Comparison of ENCODE assay signal across 11 cellular contexts in genomic region chr2:239814136-239814916, GRCh38.
DNase-seq lines count a peak whose midpoint lies in the region; ATAC-seq, FAIRE-seq and TF ChIP-seq lines count a peak whose summit lies in the region.
"Had no signal": no experiment of that assay in that cellular context is flagged by ENCODE, and none has a peak within 500 bp of the region (broad histone marks: within the 10 kb centered on the region; RNA-seq: fewer than 3 reads in every experiment).

No MANE protein-coding gene starts in this region.

- H3K9ac ChIP-seq in mammary epithelial cell (ENCODE audit: insufficient read depth, low read length), result no peak overlapping the region

- CTCF ChIA-PET in mammary epithelial cell (lab: Charles Lee; ENCODE audit: low non-redundant PET), result no interaction called here

- no peak for FAIRE-seq in GM12891 (lab: Jason Lieb, UNC)

- no peaks in the 10 kb centered on the region for H3K4me1 ChIP-seq in breast epithelium
- no peaks in the 10 kb centered on the region for H3K4me1 ChIP-seq in mammary epithelial cell (ENCODE audit: insufficient read depth, low read length)
- H3K4me1 ChIP-seq in gastroesophageal sphincter, result peaks cover 5 to 52% (median 42%) of the 10 kb centered on the region in 3 donors
- peaks cover 16% of the 10 kb centered on the region for H3K4me1 ChIP-seq in vagina

- H3K4me3 Mint-ChIP-seq in natural killer cell treated with Interleukin-12 subunit alpha and Interleukin-12 subunit beta and Interleukin-15 and Interleukin-18, amount 100 ng/mL, for 72 hours, result no peak overlapping the region

- no peaks in the 10 kb centered on the region for H4K20me1 ChIP-seq in mammary epithelial cell (ENCODE audit: insufficient read depth, low read length)

- no peak overlapping the region for H2AFZ ChIP-seq in mammary epithelial cell (ENCODE audit: low read depth, low read length)

- no peaks in the 10 kb centered on the region for H3K79me2 ChIP-seq in mammary epithelial cell (ENCODE audit: insufficient read depth, low read length)

- no peak overlapping the region for H3K27ac Mint-ChIP-seq in natural killer cell treated with Interleukin-12 subunit alpha and Interleukin-12 subunit beta and Interleukin-15 and Interleukin-18, amount 100 ng/mL, for 72 hours

- ATAC-seq in gastroesophageal sphincter, result peak; percentile 71
- ATAC-seq in natural killer cell treated with Interleukin-12 subunit alpha and Interleukin-12 subunit beta and Interleukin-15 and Interleukin-18, amount 100 ng/mL, for 72 hours, result no peak
- ATAC-seq in HG03159 (IDR thresholded peaks at IDR 0.05; ENCODE audit: unreplicated experiment), result no peak

- BruUV-seq in mammary epithelial cell (replicated peaks; lab: Mats Ljungman, UMichigan), result no TSS peak

- peak overlapping the region; percentile 57 to 83 for H3K27ac ChIP-seq in breast epithelium
- no peak overlapping the region for H3K27ac ChIP-seq in mammary epithelial cell (ENCODE audit: insufficient read depth, low read depth, low read length)
- H3K27ac ChIP-seq in gastroesophageal sphincter, result peak overlapping the region; percentile 81 to 98 (median 93)
- H3K27ac ChIP-seq in vagina, result peak overlapping the region; percentile 53

- DNase-seq in breast epithelium (ENCODE audit: low spot score in 2 of 2), result peak in 1 of 2 donors; percentile 49
- DNase-seq in mammary epithelial cell, result no peak
- DNase-seq in natural killer cell treated with Interleukin-12 subunit alpha and Interleukin-12 subunit beta and Interleukin-15 and Interleukin-18, amount 100 ng/mL, for 72 hours (ENCODE audit: low spot score), result peak; percentile 49
- DNase-seq in vagina (ENCODE audit: extremely low spot score in 2 of 2), result no peak
- no peak for DNase-seq in GM12891 (ENCODE audit: insufficient read length, low spot score)
- no peak for DNase-seq in activated CD4-positive, alpha-beta T cell treated with anti-CD3 and anti-CD28 coated beads, Interleukin-2, amount 50 U/mL, for 4 hours
- DNase-seq: activated CD8-positive, alpha-beta memory T cell treated with anti-CD3 and anti-CD28 coated beads for 24 hours; amygdala; NCI-H510A had no signal

- in situ Hi-C loops in mammary epithelial cell (cut with MboI; ENCODE audit: low sequenced_read_pairs in 2 of 2), result no loop called here

- no peaks in the 10 kb centered on the region for H3K9me3 ChIP-seq in breast epithelium
- H3K9me3 ChIP-seq in mammary epithelial cell (replicated peaks; ENCODE audit: insufficient read depth, low read length), result peaks cover 18% of the 10 kb centered on the region
- no peaks in the 10 kb centered on the region for H3K9me3 ChIP-seq in gastroesophageal sphincter
- no peaks in the 10 kb centered on the region for H3K9me3 ChIP-seq in vagina

- H3K4me2 ChIP-seq in mammary epithelial cell (ENCODE audit: insufficient read depth, low read depth, low read length), result no peak overlapping the region

- TF ChIP-seq CTCF in breast epithelium (IDR thresholded peaks at IDR 0.05) (no peak), mammary epithelial cell (conservative IDR thresholded peaks at IDR 0.05 in 1 of 2, IDR thresholded peaks at IDR 0.05 in 1 of 2; ENCODE audit: extremely low read depth in 1 of 2, insufficient read depth in 1 of 2, low read depth in 1 of 2, low read length in 2 of 2) (no peak), gastroesophageal sphincter (IDR thresholded peaks at IDR 0.05) (no peak), vagina (IDR thresholded peaks at IDR 0.05) (no peak)

- no peaks in the 10 kb centered on the region for H3K36me3 ChIP-seq in breast epithelium
- no peaks in the 10 kb centered on the region for H3K36me3 ChIP-seq in mammary epithelial cell (ENCODE audit: insufficient read depth, low read length)
- no peaks in the 10 kb centered on the region for H3K36me3 ChIP-seq in gastroesophageal sphincter
- H3K36me3 ChIP-seq in vagina, result no peaks in the 10 kb centered on the region

- H3K27me3 ChIP-seq in breast epithelium, result peaks cover 0 to under 1% of the 10 kb centered on the region in 2 donors
- H3K27me3 ChIP-seq in mammary epithelial cell (ENCODE audit: insufficient read depth, low read length), result no peaks in the 10 kb centered on the region
- H3K27me3 ChIP-seq in gastroesophageal sphincter, result no peaks in the 10 kb centered on the region
- no peaks in the 10 kb centered on the region for H3K27me3 ChIP-seq in vagina

- no peaks in the 10 kb centered on the region for H3K36me3 Mint-ChIP-seq in natural killer cell treated with Interleukin-12 subunit alpha and Interleukin-12 subunit beta and Interleukin-15 and Interleukin-18, amount 100 ng/mL, for 72 hours

- TF ChIP-seq EP300 in gastroesophageal sphincter (IDR thresholded peaks at IDR 0.05), result no peak

- intact Hi-C loops in breast epithelium (cut with DNase I; ENCODE audit: low total_unique reads), result no loop called here
- intact Hi-C loops in mammary epithelial cell (cut with micrococcal nuclease), result no loop called here
- intact Hi-C loops in vagina (cut with DNase I), result no loop called here

- TF ChIP-seq POLR2A in breast epithelium (IDR thresholded peaks at IDR 0.05) (no peak), gastroesophageal sphincter (IDR thresholded peaks at IDR 0.05) (no peak), vagina (IDR thresholded peaks at IDR 0.05) (no peak), GM12891 (IDR thresholded peaks at IDR 0.05; ENCODE audit: low read depth, low read length) (no peak)

- dilution Hi-C loops in mammary epithelial cell (cut with HindIII; ENCODE audit: low sequenced_read_pairs), result no loop called here

- no peaks in the 10 kb centered on the region for H3K4me1 Mint-ChIP-seq in natural killer cell treated with Interleukin-12 subunit alpha and Interleukin-12 subunit beta and Interleukin-15 and Interleukin-18, amount 100 ng/mL, for 72 hours (ENCODE audit: low read depth in 2 of 2)

- WGBS in mammary epithelial cell (ENCODE audit: low coverage, missing lambda C conversion rate), result 47% methylated on average over 5 of the region's 15 CpGs
- WGBS in gastroesophageal sphincter (ENCODE audit: low coverage in 1 of 2), 2 donors, result 14 to 32% methylated on average over 7 to 11 of the region's 15 CpGs

- peaks cover 5 to 6% of the 10 kb centered on the region in 2 donors for H3K27me3 Mint-ChIP-seq in natural killer cell treated with Interleukin-12 subunit alpha and Interleukin-12 subunit beta and Interleukin-15 and Interleukin-18, amount 100 ng/mL, for 72 hours

- H3K4me3 ChIP-seq in breast epithelium (no peak overlapping the region), mammary epithelial cell (replicated peaks in 1 of 3; ENCODE audit: insufficient read depth in 1 of 3, low read depth in 2 of 3, low read length in 3 of 3) (no peak overlapping the region), gastroesophageal sphincter (no peak overlapping the region), vagina (no peak overlapping the region)

- H3K9me3 Mint-ChIP-seq in natural killer cell treated with Interleukin-12 subunit alpha and Interleukin-12 subunit beta and Interleukin-15 and Interleukin-18, amount 100 ng/mL, for 72 hours, result no peaks in the 10 kb centered on the region

TF ChIP-seq in GM12891, 5 proteins besides CTCF, POLR2A, EP300 and RAD21:
- TF ChIP-seq SPI1 (IDR thresholded peaks at IDR 0.05; ENCODE audit: low read depth, low read length), result no peak
- TF ChIP-seq POLR2AphosphoS5 (IDR thresholded peaks at IDR 0.05; ENCODE audit: low read depth, low read length), result no peak
- no peak for TF ChIP-seq PAX5 (IDR thresholded peaks at IDR 0.05; ENCODE audit: insufficient read depth, low read length, severe bottlenecking)
- TF ChIP-seq POU2F2 (IDR thresholded peaks at IDR 0.05; ENCODE audit: low read depth, low read length), result no peak
- TF ChIP-seq TAF1 (IDR thresholded peaks at IDR 0.05; ENCODE audit: low read depth, low read length), result no peak
